Comparison of ENCODE assay signal across 1 cellular context in the genomic region with DNA sequence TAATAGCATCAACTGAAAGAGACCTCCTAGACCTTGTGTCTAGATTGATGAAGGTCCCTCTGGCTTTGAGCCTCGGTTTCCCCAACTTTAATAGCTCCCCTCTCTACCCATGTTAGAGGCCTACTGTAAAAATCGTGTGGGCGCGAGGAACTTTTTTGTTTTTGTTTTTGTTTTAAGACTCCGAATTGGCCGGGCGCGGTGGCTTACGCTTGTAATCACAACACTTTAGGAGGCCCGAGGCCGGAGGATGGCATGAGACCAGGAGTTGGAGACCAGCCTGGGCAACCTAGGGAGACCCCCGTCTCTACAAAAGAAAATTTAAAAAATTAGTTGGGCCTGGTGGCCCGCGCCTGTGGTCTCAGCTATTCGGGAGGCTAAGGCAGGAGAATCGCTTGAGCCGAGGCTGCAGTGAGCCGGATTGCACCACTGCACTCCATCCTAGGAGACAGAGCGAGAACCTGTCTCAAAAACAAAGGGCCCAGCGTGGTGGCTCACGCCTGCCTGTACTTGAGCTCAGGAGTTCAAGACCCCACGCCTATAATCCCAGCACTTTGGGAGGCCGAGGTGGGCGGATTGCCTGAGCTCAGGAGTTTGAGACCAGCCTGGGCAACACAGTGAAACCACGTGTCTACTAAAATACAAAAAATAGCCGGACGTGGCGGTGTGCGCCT.
TF ChIP-seq lines count a peak whose summit lies in the region.

No MANE protein-coding gene starts in this region.

TF ChIP-seq in GM12878, 131 proteins besides CTCF, POLR2A, EP300 and RAD21:
- no peak for TF ChIP-seq NR2C1 (IDR thresholded peaks at IDR 0.05)
- TF ChIP-seq, protein P1, sequence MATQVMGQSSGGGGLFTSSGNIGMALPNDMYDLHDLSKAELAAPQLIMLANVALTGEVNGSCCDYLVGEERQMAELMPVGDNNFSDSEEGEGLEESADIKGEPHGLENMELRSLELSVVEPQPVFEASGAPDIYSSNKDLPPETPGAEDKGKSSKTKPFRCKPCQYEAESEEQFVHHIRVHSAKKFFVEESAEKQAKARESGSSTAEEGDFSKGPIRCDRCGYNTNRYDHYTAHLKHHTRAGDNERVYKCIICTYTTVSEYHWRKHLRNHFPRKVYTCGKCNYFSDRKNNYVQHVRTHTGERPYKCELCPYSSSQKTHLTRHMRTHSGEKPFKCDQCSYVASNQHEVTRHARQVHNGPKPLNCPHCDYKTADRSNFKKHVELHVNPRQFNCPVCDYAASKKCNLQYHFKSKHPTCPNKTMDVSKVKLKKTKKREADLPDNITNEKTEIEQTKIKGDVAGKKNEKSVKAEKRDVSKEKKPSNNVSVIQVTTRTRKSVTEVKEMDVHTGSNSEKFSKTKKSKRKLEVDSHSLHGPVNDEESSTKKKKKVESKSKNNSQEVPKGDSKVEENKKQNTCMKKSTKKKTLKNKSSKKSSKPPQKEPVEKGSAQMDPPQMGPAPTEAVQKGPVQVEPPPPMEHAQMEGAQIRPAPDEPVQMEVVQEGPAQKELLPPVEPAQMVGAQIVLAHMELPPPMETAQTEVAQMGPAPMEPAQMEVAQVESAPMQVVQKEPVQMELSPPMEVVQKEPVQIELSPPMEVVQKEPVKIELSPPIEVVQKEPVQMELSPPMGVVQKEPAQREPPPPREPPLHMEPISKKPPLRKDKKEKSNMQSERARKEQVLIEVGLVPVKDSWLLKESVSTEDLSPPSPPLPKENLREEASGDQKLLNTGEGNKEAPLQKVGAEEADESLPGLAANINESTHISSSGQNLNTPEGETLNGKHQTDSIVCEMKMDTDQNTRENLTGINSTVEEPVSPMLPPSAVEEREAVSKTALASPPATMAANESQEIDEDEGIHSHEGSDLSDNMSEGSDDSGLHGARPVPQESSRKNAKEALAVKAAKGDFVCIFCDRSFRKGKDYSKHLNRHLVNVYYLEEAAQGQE (IDR thresholded peaks at IDR 0.05; ENCODE audit: low read depth, low read length) = no peak
- TF ChIP-seq TCF3 (IDR thresholded peaks at IDR 0.05; ENCODE audit: borderline replicate concordance, insufficient read depth, low read depth, low read length) = no peak
- TF ChIP-seq, protein P2, sequence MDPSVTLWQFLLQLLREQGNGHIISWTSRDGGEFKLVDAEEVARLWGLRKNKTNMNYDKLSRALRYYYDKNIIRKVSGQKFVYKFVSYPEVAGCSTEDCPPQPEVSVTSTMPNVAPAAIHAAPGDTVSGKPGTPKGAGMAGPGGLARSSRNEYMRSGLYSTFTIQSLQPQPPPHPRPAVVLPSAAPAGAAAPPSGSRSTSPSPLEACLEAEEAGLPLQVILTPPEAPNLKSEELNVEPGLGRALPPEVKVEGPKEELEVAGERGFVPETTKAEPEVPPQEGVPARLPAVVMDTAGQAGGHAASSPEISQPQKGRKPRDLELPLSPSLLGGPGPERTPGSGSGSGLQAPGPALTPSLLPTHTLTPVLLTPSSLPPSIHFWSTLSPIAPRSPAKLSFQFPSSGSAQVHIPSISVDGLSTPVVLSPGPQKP (IDR thresholded peaks at IDR 0.05; ENCODE audit: low read depth, low read length) = no peak; the same call in 1 of the 2 replicates
- TF ChIP-seq SUZ12 (IDR thresholded peaks at IDR 0.05; ENCODE audit: unreplicated experiment) = no peak
- TF ChIP-seq, protein P3, sequence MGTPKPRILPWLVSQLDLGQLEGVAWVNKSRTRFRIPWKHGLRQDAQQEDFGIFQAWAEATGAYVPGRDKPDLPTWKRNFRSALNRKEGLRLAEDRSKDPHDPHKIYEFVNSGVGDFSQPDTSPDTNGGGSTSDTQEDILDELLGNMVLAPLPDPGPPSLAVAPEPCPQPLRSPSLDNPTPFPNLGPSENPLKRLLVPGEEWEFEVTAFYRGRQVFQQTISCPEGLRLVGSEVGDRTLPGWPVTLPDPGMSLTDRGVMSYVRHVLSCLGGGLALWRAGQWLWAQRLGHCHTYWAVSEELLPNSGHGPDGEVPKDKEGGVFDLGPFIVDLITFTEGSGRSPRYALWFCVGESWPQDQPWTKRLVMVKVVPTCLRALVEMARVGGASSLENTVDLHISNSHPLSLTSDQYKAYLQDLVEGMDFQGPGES (IDR thresholded peaks at IDR 0.05) = no peak
- TF ChIP-seq LARP7 (IDR thresholded peaks at IDR 0.05) = 0 out of 2 replicates have a peak, but pooled peaks have one; percentile 6
- no peak for TF ChIP-seq YY1 (IDR thresholded peaks at IDR 0.05; ENCODE audit: low read depth, low read length)
- TF ChIP-seq, protein P4, sequence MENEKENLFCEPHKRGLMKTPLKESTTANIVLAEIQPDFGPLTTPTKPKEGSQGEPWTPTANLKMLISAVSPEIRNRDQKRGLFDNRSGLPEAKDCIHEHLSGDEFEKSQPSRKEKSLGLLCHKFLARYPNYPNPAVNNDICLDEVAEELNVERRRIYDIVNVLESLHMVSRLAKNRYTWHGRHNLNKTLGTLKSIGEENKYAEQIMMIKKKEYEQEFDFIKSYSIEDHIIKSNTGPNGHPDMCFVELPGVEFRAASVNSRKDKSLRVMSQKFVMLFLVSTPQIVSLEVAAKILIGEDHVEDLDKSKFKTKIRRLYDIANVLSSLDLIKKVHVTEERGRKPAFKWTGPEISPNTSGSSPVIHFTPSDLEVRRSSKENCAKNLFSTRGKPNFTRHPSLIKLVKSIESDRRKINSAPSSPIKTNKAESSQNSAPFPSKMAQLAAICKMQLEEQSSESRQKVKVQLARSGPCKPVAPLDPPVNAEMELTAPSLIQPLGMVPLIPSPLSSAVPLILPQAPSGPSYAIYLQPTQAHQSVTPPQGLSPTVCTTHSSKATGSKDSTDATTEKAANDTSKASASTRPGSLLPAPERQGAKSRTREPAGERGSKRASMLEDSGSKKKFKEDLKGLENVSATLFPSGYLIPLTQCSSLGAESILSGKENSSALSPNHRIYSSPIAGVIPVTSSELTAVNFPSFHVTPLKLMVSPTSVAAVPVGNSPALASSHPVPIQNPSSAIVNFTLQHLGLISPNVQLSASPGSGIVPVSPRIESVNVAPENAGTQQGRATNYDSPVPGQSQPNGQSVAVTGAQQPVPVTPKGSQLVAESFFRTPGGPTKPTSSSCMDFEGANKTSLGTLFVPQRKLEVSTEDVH (IDR thresholded peaks at IDR 0.05; ENCODE audit: low read depth, partially characterized antibody) = peak; percentile 13
- peak; percentile 15 for TF ChIP-seq KLF5 (IDR thresholded peaks at IDR 0.05; ENCODE audit: partially characterized antibody)
- no peak for TF ChIP-seq IRF4 (IDR thresholded peaks at IDR 0.05; ENCODE audit: low read depth, low read length)
- TF ChIP-seq SMARCA5 (IDR thresholded peaks at IDR 0.05) = no peak
- TF ChIP-seq MYB (IDR thresholded peaks at IDR 0.05; ENCODE audit: borderline replicate concordance, low read depth, low read length) = no peak
- 0 out of 2 replicates have a peak, but pooled peaks have one; percentile 4 for TF ChIP-seq RFX5 (IDR thresholded peaks at IDR 0.05; ENCODE audit: low read depth, low read length)
- 0 out of 2 replicates have a peak, but pooled peaks have one; percentile 38 for TF ChIP-seq MTA2 (IDR thresholded peaks at IDR 0.05; ENCODE audit: low read depth)
- 0 out of 2 replicates have a peak, but pooled peaks have one; percentile 10 for TF ChIP-seq RB1 (IDR thresholded peaks at IDR 0.05; ENCODE audit: borderline replicate concordance)
- TF ChIP-seq GATAD2B (conservative IDR thresholded peaks at IDR 0.05; ENCODE audit: low read depth) = no peak
- no peak for TF ChIP-seq EGR1 (IDR thresholded peaks at IDR 0.05; ENCODE audit: borderline replicate concordance in 1 of 2, low read depth in 2 of 2, low read length in 2 of 2)
- no peak for TF ChIP-seq KAT2A (conservative IDR thresholded peaks at IDR 0.05; ENCODE audit: control insufficient read depth, low read depth, low read length)
- no peak for TF ChIP-seq PML (IDR thresholded peaks at IDR 0.05; ENCODE audit: low read length)
- TF ChIP-seq NBN (IDR thresholded peaks at IDR 0.05) = no peak
- no peak for TF ChIP-seq CBX5 (IDR thresholded peaks at IDR 0.05; ENCODE audit: low read depth)
- TF ChIP-seq, protein P5, sequence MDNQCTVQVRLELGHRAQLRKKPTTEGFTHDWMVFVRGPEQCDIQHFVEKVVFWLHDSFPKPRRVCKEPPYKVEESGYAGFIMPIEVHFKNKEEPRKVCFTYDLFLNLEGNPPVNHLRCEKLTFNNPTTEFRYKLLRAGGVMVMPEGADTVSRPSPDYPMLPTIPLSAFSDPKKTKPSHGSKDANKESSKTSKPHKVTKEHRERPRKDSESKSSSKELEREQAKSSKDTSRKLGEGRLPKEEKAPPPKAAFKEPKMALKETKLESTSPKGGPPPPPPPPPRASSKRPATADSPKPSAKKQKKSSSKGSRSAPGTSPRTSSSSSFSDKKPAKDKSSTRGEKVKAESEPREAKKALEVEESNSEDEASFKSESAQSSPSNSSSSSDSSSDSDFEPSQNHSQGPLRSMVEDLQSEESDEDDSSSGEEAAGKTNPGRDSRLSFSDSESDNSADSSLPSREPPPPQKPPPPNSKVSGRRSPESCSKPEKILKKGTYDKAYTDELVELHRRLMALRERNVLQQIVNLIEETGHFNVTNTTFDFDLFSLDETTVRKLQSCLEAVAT (IDR thresholded peaks at IDR 0.05) = peak; percentile 84; the same call in 1 of the 2 replicates
- TF ChIP-seq TAF1 (IDR thresholded peaks at IDR 0.05; ENCODE audit: borderline replicate concordance, low read depth, low read length) = no peak
- no peak for TF ChIP-seq POU2F2 (IDR thresholded peaks at IDR 0.05; ENCODE audit: borderline replicate concordance, low read depth, low read length)
- TF ChIP-seq, protein P6, sequence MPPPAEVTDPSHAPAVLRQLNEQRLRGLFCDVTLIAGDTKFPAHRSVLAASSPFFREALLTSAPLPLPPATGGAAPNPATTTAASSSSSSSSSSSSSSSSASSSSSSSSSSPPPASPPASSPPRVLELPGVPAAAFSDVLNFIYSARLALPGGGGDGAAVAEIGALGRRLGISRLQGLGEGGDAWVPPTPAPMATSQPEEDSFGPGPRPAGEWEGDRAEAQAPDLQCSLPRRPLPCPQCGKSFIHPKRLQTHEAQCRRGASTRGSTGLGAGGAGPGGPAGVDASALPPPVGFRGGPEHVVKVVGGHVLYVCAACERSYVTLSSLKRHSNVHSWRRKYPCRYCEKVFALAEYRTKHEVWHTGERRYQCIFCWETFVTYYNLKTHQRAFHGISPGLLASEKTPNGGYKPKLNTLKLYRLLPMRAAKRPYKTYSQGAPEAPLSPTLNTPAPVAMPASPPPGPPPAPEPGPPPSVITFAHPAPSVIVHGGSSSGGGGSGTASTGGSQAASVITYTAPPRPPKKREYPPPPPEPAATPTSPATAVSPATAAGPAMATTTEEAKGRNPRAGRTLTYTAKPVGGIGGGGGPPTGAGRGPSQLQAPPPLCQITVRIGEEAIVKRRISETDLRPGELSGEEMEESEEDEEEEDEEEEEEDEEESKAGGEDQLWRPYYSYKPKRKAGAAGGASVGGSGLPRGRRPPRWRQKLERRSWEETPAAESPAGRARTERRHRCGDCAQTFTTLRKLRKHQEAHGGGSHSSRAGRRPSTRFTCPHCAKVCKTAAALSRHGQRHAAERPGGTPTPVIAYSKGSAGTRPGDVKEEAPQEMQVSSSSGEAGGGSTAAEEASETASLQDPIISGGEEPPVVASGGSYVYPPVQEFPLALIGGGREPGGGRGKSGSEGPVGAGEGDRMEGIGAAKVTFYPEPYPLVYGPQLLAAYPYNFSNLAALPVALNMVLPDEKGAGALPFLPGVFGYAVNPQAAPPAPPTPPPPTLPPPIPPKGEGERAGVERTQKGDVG (CRISPR knock-in tag; IDR thresholded peaks at IDR 0.05) = no peak
- 0 out of 2 replicates have a peak, but pooled peaks have one; percentile 1 for TF ChIP-seq FOXK2 (IDR thresholded peaks at IDR 0.05)
- TF ChIP-seq ZBED1 (IDR thresholded peaks at IDR 0.05; ENCODE audit: borderline replicate concordance) = peak; percentile 37; the same call in 1 of the 2 replicates
- peak; percentile 62; the same call in 1 of the 2 replicates for TF ChIP-seq MTA3 (IDR thresholded peaks at IDR 0.05; ENCODE audit: borderline replicate concordance, low read length)
- TF ChIP-seq CBFB (IDR thresholded peaks at IDR 0.05; ENCODE audit: low read depth) = no peak
